ENCODE assay signal across 25 cellular contexts in the genomic region with DNA sequence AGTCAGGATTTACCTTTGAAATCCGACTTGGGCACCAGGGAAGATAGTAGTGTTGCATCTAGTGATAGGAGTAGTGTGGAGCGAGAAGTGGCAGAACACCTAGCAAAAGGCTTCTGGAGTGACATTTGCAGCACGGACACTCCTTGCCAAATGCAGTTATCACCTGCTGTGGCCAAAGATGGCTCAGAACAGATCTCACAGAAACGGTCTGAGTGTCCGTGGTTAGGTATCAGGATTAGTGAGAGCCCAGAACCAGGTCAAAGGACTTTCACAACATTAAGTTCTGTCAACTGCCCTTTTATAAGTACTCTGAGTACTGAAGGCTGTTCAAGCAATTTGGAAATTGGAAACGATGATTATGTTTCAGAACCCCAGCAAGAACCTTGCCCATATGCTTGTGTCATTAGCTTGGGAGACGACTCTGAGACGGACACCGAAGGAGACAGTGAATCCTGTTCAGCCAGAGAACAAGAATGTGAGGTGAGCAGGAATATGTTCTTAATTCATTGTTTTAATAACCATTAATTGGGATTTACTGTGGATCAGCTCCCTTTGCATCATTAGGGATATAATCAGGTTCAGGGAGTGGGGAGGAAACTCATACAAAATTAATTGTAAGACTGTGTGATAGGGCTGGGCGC.
"Had no signal": no experiment of that assay in that cellular context is flagged by ENCODE, and none has a peak within 500 bp of the region (broad histone marks: within the 10 kb centered on the region; RNA-seq: fewer than 3 reads in every experiment).

No MANE protein-coding gene starts in this region.

- H3K27me3 ChIP-seq: breast epithelium, neutrophil, right lobe of liver, suprapubic skin, tibial nerve had no signal

- H3K4me3 Mint-ChIP-seq: activated naive CD8-positive, alpha-beta T cell; activated T-cell treated with anti-CD3 and anti-CD28 coated beads, Interleukin-2, amount 50 U/mL, for 4 hours; central memory CD8-positive, alpha-beta T cell; natural killer cell treated with Interleukin-12 subunit alpha and Interleukin-12 subunit beta and Interleukin-15 and Interleukin-18, amount 100 ng/mL, for 72 hours; stimulated activated effector memory CD8-positive, alpha-beta T cell treated with anti-CD3 and anti-CD28 coated beads, Interleukin-12 subunit alpha, Interleukin-12 subunit beta, amount 100 ng/mL, for 72 hours; stimulated activated naive CD8-positive, alpha-beta T cell treated with anti-CD3 and anti-CD28 coated beads, Interleukin-15, amount 100 ng/mL, for 72 hours; WTC11 had no signal

- H3K27ac ChIP-seq: breast epithelium, lower lobe of right lung, right lobe of liver, skin epidermis, suprapubic skin, tibial nerve had no signal

- H3K9me3 Mint-ChIP-seq: activated T-cell treated with anti-CD3 and anti-CD28 coated beads, Interleukin-2, amount 50 U/mL, for 4 hours; activated T-helper 2 cell treated with anti-CD3 and anti-CD28 coated beads, Interferon-gamma antibody, Interleukin-2, Interleukin-4, amounts not matched to agents 10 μg/mL and 5 μg/mL and 100 μg/mL, durations not matched to agents 14 hours and 24 hours and 36 hours; central memory CD8-positive, alpha-beta T cell; natural killer cell treated with Interleukin-12 subunit alpha and Interleukin-12 subunit beta and Interleukin-15 and Interleukin-18, amount 100 ng/mL, for 72 hours; stimulated activated effector memory CD8-positive, alpha-beta T cell treated with anti-CD3 and anti-CD28 coated beads, Interleukin-12 subunit alpha, Interleukin-12 subunit beta, amount 100 ng/mL, for 72 hours; stimulated activated naive CD8-positive, alpha-beta T cell treated with anti-CD3 and anti-CD28 coated beads, Interleukin-15, amount 100 ng/mL, for 72 hours; WTC11 had no signal

- H3K27ac Mint-ChIP-seq: activated naive CD8-positive, alpha-beta T cell; activated T-helper 2 cell treated with anti-CD3 and anti-CD28 coated beads, Interferon-gamma antibody, Interleukin-2, Interleukin-4, amounts not matched to agents 10 μg/mL and 5 μg/mL and 100 μg/mL, durations not matched to agents 14 hours and 24 hours and 36 hours; natural killer cell treated with Interleukin-12 subunit alpha and Interleukin-12 subunit beta and Interleukin-15 and Interleukin-18, amount 100 ng/mL, for 72 hours; stimulated activated effector memory CD8-positive, alpha-beta T cell treated with anti-CD3 and anti-CD28 coated beads, Interleukin-12 subunit alpha, Interleukin-12 subunit beta, amount 100 ng/mL, for 72 hours; WTC11 had no signal

- H3K4me1 ChIP-seq: breast epithelium, lower lobe of right lung had no signal

- H3K9me3 ChIP-seq: breast epithelium, lower lobe of right lung, neutrophil, right lobe of liver, suprapubic skin, tibial nerve had no signal

- ATAC-seq: activated T-cell treated with anti-CD3 and anti-CD28 coated beads, Interleukin-2, amount 50 U/mL, for 4 hours; lower lobe of right lung; natural killer cell treated with Interleukin-12 subunit alpha and Interleukin-12 subunit beta and Interleukin-15 and Interleukin-18, amount 100 ng/mL, for 72 hours; stimulated activated effector memory CD8-positive, alpha-beta T cell treated with anti-CD3 and anti-CD28 coated beads, Interleukin-12 subunit alpha, Interleukin-12 subunit beta, amount 100 ng/mL, for 72 hours; stimulated activated naive CD8-positive, alpha-beta T cell treated with anti-CD3 and anti-CD28 coated beads, Interleukin-15, amount 100 ng/mL, for 72 hours; WTC11 had no signal

- DNase-seq: activated CD4-positive, alpha-beta T cell treated with anti-CD3 and anti-CD28 coated beads, Interleukin-2, amount 50 U/mL, for 4 hours; activated CD8-positive, alpha-beta memory T cell treated with anti-CD3 and anti-CD28 coated beads, Interleukin-2, amount 50 U/mL, for 48 hours; activated naive CD4-positive, alpha-beta T cell; activated T-cell treated with anti-CD3 and anti-CD28 coated beads, Interleukin-2, amount 50 U/mL, for 4 hours; amniotic stem cell; cortex of kidney; erythroblast; foreskin fibroblast; kidney; lower lobe of right lung; right lobe of liver; stimulated activated CD4-positive, alpha-beta T cell treated with anti-CD3 and anti-CD28 coated beads, Interleukin-1b, Interleukin-23, amount 100 ng/mL, for 48 hours; stimulated activated naive CD8-positive, alpha-beta T cell treated with anti-CD3 and anti-CD28 coated beads, Interleukin-15, amount 100 ng/mL, for 72 hours; T1000 had no signal

- H3K4me3 ChIP-seq: breast epithelium, lower lobe of right lung, right lobe of liver, skin epidermis, suprapubic skin, tibial nerve had no signal

- H3K36me3 ChIP-seq: breast epithelium had no signal

- H3K4me1 Mint-ChIP-seq: WTC11 had no signal

- H3K27me3 Mint-ChIP-seq: activated naive CD8-positive, alpha-beta T cell; central memory CD8-positive, alpha-beta T cell; natural killer cell treated with Interleukin-12 subunit alpha and Interleukin-12 subunit beta and Interleukin-15 and Interleukin-18, amount 100 ng/mL, for 72 hours; stimulated activated naive CD8-positive, alpha-beta T cell treated with anti-CD3 and anti-CD28 coated beads, Interleukin-15, amount 100 ng/mL, for 72 hours had no signal
